ENCODE assay signal across 21 cellular contexts in genomic region chr6:44350650-44350994, GRCh38. TPM values are rescaled to one million over a fixed set of nuclear protein-coding genes. Genes with fewer than 3 reads are reported as not detected.
"Had no signal": no experiment of that assay in that cellular context is flagged by ENCODE, and none has a peak within 500 bp of the region (broad histone marks: within the 10 kb centered on the region; RNA-seq: fewer than 3 reads in every experiment).

No MANE protein-coding gene starts in this region.

RNA-seq across cellular contexts. Expression of gene SPATS1, which starts 8.2 kb away (rescaled TPM):
- total RNA-seq: activated naive CD4-positive, alpha-beta T cell treated with anti-CD3 and anti-CD28 coated beads for 36 hours; activated naive CD4-positive, alpha-beta T cell treated with anti-CD3 and anti-CD28 coated beads, Interleukin-2, amount 50 U/mL, for 72 hours; activated naive CD8-positive, alpha-beta T cell treated with anti-CD3 and anti-CD28 coated beads for 36 hours; activated naive CD8-positive, alpha-beta T cell treated with anti-CD3 and anti-CD28 coated beads, Interleukin-2, amount 10 ng/mL, durations not matched to agents 7 days and 5 days; activated T-cell treated with anti-CD3 and anti-CD28 coated beads, Interleukin-2, amount 50 U/mL, for 4 hours; activated T-cell treated with anti-CD3 and anti-CD28 coated beads, Interleukin-2, amount 50 U/mL, for 72 hours; activated T-helper 1 cell treated with anti-CD3 and anti-CD28 coated beads, Interleukin-12 subunit alpha, Interleukin-12 subunit beta, Interleukin-2, Interleukin-4 antibody, amounts not matched to agents 30 ng/mL and 10 ng/mL and 1 ng/mL, durations not matched to agents 14 hours and 24 hours and 36 hours; activated T-helper 17 cell treated with anti-CD3 and anti-CD28 coated beads, Interleukin-2, amount 50 U/mL, for 72 hours; activated T-helper 2 cell treated with anti-CD3 and anti-CD28 coated beads, Interferon-gamma antibody, Interleukin-2, Interleukin-4, amounts not matched to agents 10 μg/mL and 5 μg/mL and 100 μg/mL, durations not matched to agents 14 hours and 24 hours and 36 hours; adrenal gland; aorta; ascending aorta; astrocyte; body of pancreas; breast epithelium; bronchial epithelial cell; cardiac muscle cell; cardiac septum; cerebellum; chondrocyte had no signal
- polyA plus RNA-seq: adipose tissue, aorta, cardiac muscle cell had no signal
